Comparison of ENCODE assay signal across 26 cellular contexts in the genomic region with DNA sequence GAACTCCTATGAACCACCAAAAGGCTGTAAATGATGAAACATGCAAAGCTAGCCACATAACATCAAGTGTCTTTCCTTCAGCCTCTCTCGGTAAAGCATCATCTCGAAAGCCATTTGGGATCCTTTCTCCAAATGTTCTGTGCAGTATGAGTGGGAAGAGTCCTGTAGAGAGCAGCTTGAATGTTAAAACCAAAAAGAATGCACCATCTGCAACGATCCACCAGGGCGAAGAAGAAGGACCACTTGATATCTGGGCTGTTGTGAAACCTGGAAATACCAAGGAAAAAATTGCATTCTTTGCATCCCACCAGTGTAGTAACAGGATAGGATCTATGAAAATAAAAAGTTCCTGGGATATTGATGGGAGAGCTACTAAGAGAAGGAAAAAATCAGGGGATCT.
DNase-seq lines count a peak whose midpoint lies in the region; ATAC-seq and TF ChIP-seq lines count a peak whose summit lies in the region.
"Had no signal": no experiment of that assay in that cellular context is flagged by ENCODE, and none has a peak within 500 bp of the region (broad histone marks: within the 10 kb centered on the region; RNA-seq: fewer than 3 reads in every experiment).

No MANE protein-coding gene starts in this region.

- no peaks in the 10 kb centered on the region for H3K36me3 ChIP-seq in GM23338 (ENCODE audit: insufficient read depth)
- H3K36me3 ChIP-seq in colonic mucosa = peaks cover 1% of the 10 kb centered on the region
- H3K36me3 ChIP-seq: prostate gland had no signal

- DNase-seq in GM23338 (ENCODE audit: low spot score) (peak; percentile 25), glutamatergic neuron (no peak), type B pancreatic cell (ENCODE audit: extremely low spot score, unreplicated experiment) (no peak), cerebellum (ENCODE audit: low spot score) (no peak), glomerular visceral epithelial cell (ENCODE audit: extremely low spot score) (no peak), colonic mucosa (no peak)
- DNase-seq: activated B cell treated with CpG ODN at 0.5 μM for 24 hours; activated T-cell treated with anti-CD3 and anti-CD28 coated beads, Interleukin-2, amount 50 U/mL, for 48 hours; adrenal gland; C1 segment of cervical spinal cord; DND-41; effector CD4-positive, alpha-beta T cell; GF-D8; GM23248; NCI-H1092 treated with DMSO at 0.1 percent for 48 hours; NCI-H187 treated with DMSO at 0.1 percent for 48 hours; NCI-H2171; right lobe of liver; RPMI8226; stomach; T-helper 1 cell; tibial artery had no signal

- H3K27ac Mint-ChIP-seq in GM23338 = no peak overlapping the region
- H3K27ac Mint-ChIP-seq in activated T-helper 17 cell treated with anti-CD3 and anti-CD28 coated beads, Interleukin-2, amount 50 U/mL, for 72 hours = peak overlapping the region; percentile 14
- no peak overlapping the region for H3K27ac Mint-ChIP-seq in glutamatergic neuron (ENCODE audit: unreplicated experiment)
- no peak overlapping the region for H3K27ac Mint-ChIP-seq in type B pancreatic cell
- H3K27ac Mint-ChIP-seq: brain had no signal

- no peak for ATAC-seq in GM23338
- no peak for ATAC-seq in activated T-helper 17 cell treated with anti-CD3 and anti-CD28 coated beads, Interleukin-2, amount 50 U/mL, for 72 hours (replicated peaks)
- ATAC-seq: right lobe of liver had no signal

- H3K4me1 ChIP-seq in GM23338 (ENCODE audit: insufficient read depth) = peaks cover 14% of the 10 kb centered on the region; the same call in 1 of the 2 replicates
- H3K4me1 ChIP-seq in colonic mucosa = peaks cover 5% of the 10 kb centered on the region
- H3K4me1 ChIP-seq: right lobe of liver had no signal

- H3K4me2 ChIP-seq in GM23338 = no peak overlapping the region

- H3K27me3 Mint-ChIP-seq in GM23338 (ENCODE audit: insufficient read depth, low read depth, poor library complexity) (peaks cover 5% of the 10 kb centered on the region), glutamatergic neuron (ENCODE audit: unreplicated experiment) (peaks cover 2% of the 10 kb centered on the region), type B pancreatic cell (no peaks in the 10 kb centered on the region)
- H3K27me3 Mint-ChIP-seq in activated T-helper 17 cell treated with anti-CD3 and anti-CD28 coated beads, Interleukin-2, amount 50 U/mL, for 72 hours = no peaks in the 10 kb centered on the region
- H3K27me3 Mint-ChIP-seq: activated B cell treated with CpG ODN at 0.5 μM for 24 hours, brain had no signal

- H3K79me2 ChIP-seq in GM23338 (replicated peaks; ENCODE audit: insufficient read depth) = peaks cover 8% of the 10 kb centered on the region

- H3K4me3 ChIP-seq in GM23338 (no peak overlapping the region), colonic mucosa (no peak overlapping the region)
- H3K4me3 ChIP-seq: adrenal gland, GM23248, prostate gland, right lobe of liver, stomach, tibial artery had no signal

- H4K20me1 ChIP-seq in GM23338 (replicated peaks; ENCODE audit: insufficient read depth) = peaks cover 6% of the 10 kb centered on the region; the same call in 1 of the 2 replicates

- H3K9me3 Mint-ChIP-seq in GM23338 (no peaks in the 10 kb centered on the region), glutamatergic neuron (ENCODE audit: unreplicated experiment) (peaks cover 2% of the 10 kb centered on the region), type B pancreatic cell (no peaks in the 10 kb centered on the region)
- H3K9me3 Mint-ChIP-seq in activated T-helper 17 cell treated with anti-CD3 and anti-CD28 coated beads, Interleukin-2, amount 50 U/mL, for 72 hours = no peaks in the 10 kb centered on the region
- H3K9me3 Mint-ChIP-seq: activated B cell treated with CpG ODN at 0.5 μM for 24 hours, brain had no signal

- no peaks in the 10 kb centered on the region for H3K9me3 ChIP-seq in colonic mucosa
- H3K9me3 ChIP-seq: adrenal gland, neutrophil, prostate gland, right lobe of liver, stomach, tibial artery had no signal

- H3K27me3 ChIP-seq in GM23338 (ENCODE audit: insufficient read depth) = no peaks in the 10 kb centered on the region
- H3K27me3 ChIP-seq in colonic mucosa = no peaks in the 10 kb centered on the region
- H3K27me3 ChIP-seq: adrenal gland, neutrophil, right lobe of liver, stomach, tibial artery had no signal

- H3K9ac ChIP-seq in colonic mucosa (ENCODE audit: low read depth in 2 of 2, low read length in 2 of 2) = no peak overlapping the region
- H3K9ac ChIP-seq: GM23248 had no signal

- H3K36me3 Mint-ChIP-seq in GM23338 (ENCODE audit: low read depth) = peaks cover 6% of the 10 kb centered on the region
- peaks cover 30% of the 10 kb centered on the region for H3K36me3 Mint-ChIP-seq in activated T-helper 17 cell treated with anti-CD3 and anti-CD28 coated beads, Interleukin-2, amount 50 U/mL, for 72 hours (ENCODE audit: low read depth)
- no peaks in the 10 kb centered on the region for H3K36me3 Mint-ChIP-seq in glutamatergic neuron (ENCODE audit: unreplicated experiment)
- peaks cover 6% of the 10 kb centered on the region for H3K36me3 Mint-ChIP-seq in type B pancreatic cell

- no peaks in the 10 kb centered on the region for H3K9me2 ChIP-seq in GM23338 (ENCODE audit: insufficient read depth)

- no peak overlapping the region for H3K27ac ChIP-seq in GM23338 (ENCODE audit: low read depth)
- H3K27ac ChIP-seq in colonic mucosa = no peak overlapping the region
- H3K27ac ChIP-seq: adrenal gland, GM23248, neutrophil, right lobe of liver, stomach, tibial artery had no signal

- H3K4me1 Mint-ChIP-seq in GM23338 (peaks cover 18% of the 10 kb centered on the region), glutamatergic neuron (ENCODE audit: low read depth, unreplicated experiment) (peaks cover 13% of the 10 kb centered on the region), type B pancreatic cell (ENCODE audit: unreplicated experiment) (peaks cover 24% of the 10 kb centered on the region)
- H3K4me1 Mint-ChIP-seq in activated T-helper 17 cell treated with anti-CD3 and anti-CD28 coated beads, Interleukin-2, amount 50 U/mL, for 72 hours = peaks cover 38% of the 10 kb centered on the region

- H3F3A ChIP-seq in GM23338 (replicated peaks; ENCODE audit: low read depth) = no peaks in the 10 kb centered on the region

- intact Hi-C loops in colonic mucosa (cut with DNase I) = loop anchor here (5.0 kb wide), 1 partner anchor 78 kb away; a partner anchor contains a TSS

- H3K4me3 Mint-ChIP-seq in GM23338 (no peak overlapping the region), glutamatergic neuron (ENCODE audit: unreplicated experiment) (no peak overlapping the region), type B pancreatic cell (no peak overlapping the region)
- no peak overlapping the region for H3K4me3 Mint-ChIP-seq in activated T-helper 17 cell treated with anti-CD3 and anti-CD28 coated beads, Interleukin-2, amount 50 U/mL, for 72 hours
- H3K4me3 Mint-ChIP-seq: brain had no signal

- peak in 1 of 2 experiments; percentile 26; a peak in 1 of 4 replicates for TF ChIP-seq CTCF in GM23338 (conservative IDR thresholded peaks at IDR 0.05; ENCODE audit: low read depth in 2 of 2)
- TF ChIP-seq CTCF in glutamatergic neuron (IDR thresholded peaks at IDR 0.05; ENCODE audit: partially characterized antibody, unreplicated experiment) = peak; percentile 12
- TF ChIP-seq CTCF in type B pancreatic cell (conservative IDR thresholded peaks at IDR 0.05) = peak; percentile 21
- TF ChIP-seq CTCF in colonic mucosa (IDR thresholded peaks at IDR 0.05) = no peak

- no peak overlapping the region for H2AFZ ChIP-seq in GM23338
- H2AFZ ChIP-seq: GM23248 had no signal

TF ChIP-seq in GM23338, 12 proteins besides CTCF, POLR2A, EP300 and RAD21:
- TF ChIP-seq ZNF114 (CRISPR knock-in tag; IDR thresholded peaks at IDR 0.05) (no peak), NANOG (IDR thresholded peaks at IDR 0.05; ENCODE audit: borderline replicate concordance) (no peak), JUNB (IDR thresholded peaks at IDR 0.05; ENCODE audit: unreplicated experiment) (no peak), STAT1 (IDR thresholded peaks at IDR 0.05; ENCODE audit: unreplicated experiment) (no peak), POLR2AphosphoS5 (IDR thresholded peaks at IDR 0.05; ENCODE audit: low read depth) (no peak), ZNF331 (CRISPR knock-in tag; IDR thresholded peaks at IDR 0.05; ENCODE audit: low read depth) (no peak)
- TF ChIP-seq, protein P1, sequence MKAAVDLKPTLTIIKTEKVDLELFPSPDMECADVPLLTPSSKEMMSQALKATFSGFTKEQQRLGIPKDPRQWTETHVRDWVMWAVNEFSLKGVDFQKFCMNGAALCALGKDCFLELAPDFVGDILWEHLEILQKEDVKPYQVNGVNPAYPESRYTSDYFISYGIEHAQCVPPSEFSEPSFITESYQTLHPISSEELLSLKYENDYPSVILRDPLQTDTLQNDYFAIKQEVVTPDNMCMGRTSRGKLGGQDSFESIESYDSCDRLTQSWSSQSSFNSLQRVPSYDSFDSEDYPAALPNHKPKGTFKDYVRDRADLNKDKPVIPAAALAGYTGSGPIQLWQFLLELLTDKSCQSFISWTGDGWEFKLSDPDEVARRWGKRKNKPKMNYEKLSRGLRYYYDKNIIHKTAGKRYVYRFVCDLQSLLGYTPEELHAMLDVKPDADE (IDR thresholded peaks at IDR 0.05) = no peak
- TF ChIP-seq, protein P2, sequence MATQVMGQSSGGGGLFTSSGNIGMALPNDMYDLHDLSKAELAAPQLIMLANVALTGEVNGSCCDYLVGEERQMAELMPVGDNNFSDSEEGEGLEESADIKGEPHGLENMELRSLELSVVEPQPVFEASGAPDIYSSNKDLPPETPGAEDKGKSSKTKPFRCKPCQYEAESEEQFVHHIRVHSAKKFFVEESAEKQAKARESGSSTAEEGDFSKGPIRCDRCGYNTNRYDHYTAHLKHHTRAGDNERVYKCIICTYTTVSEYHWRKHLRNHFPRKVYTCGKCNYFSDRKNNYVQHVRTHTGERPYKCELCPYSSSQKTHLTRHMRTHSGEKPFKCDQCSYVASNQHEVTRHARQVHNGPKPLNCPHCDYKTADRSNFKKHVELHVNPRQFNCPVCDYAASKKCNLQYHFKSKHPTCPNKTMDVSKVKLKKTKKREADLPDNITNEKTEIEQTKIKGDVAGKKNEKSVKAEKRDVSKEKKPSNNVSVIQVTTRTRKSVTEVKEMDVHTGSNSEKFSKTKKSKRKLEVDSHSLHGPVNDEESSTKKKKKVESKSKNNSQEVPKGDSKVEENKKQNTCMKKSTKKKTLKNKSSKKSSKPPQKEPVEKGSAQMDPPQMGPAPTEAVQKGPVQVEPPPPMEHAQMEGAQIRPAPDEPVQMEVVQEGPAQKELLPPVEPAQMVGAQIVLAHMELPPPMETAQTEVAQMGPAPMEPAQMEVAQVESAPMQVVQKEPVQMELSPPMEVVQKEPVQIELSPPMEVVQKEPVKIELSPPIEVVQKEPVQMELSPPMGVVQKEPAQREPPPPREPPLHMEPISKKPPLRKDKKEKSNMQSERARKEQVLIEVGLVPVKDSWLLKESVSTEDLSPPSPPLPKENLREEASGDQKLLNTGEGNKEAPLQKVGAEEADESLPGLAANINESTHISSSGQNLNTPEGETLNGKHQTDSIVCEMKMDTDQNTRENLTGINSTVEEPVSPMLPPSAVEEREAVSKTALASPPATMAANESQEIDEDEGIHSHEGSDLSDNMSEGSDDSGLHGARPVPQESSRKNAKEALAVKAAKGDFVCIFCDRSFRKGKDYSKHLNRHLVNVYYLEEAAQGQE (IDR thresholded peaks at IDR 0.05; ENCODE audit: unreplicated experiment) = no peak
